9 cellular contexts compared by ENCODE assay signal in genomic region chr16:85396879-85397871, GRCh38.
DNase-seq lines count a peak whose midpoint lies in the region; ATAC-seq and TF ChIP-seq lines count a peak whose summit lies in the region.
"Had no signal": no experiment of that assay in that cellular context is flagged by ENCODE, and none has a peak within 500 bp of the region (broad histone marks: within the 10 kb centered on the region; RNA-seq: fewer than 3 reads in every experiment).

No MANE protein-coding gene starts in this region.

- H4K8ac ChIP-seq in IMR-90 (ENCODE audit: low read depth in 2 of 2, low read length in 2 of 2), result peak overlapping the region; percentile 92 to 99; a peak in 3 of 4 replicates

- POLR2A ChIA-PET in IMR-90 (lab: Charles Lee; ENCODE audit: unreplicated experiment), result interaction anchor here (1.8 kb wide), 1 partner anchor 156 kb away, joined by 4 read pairs; no protein-coding TSS in a partner anchor

- TF ChIP-seq CTCF in IMR-90 (conservative IDR thresholded peaks at IDR 0.05; ENCODE audit: low read depth, low read length) (no peak), endodermal cell (conservative IDR thresholded peaks at IDR 0.05) (peak; percentile 52), retinal pigment epithelial cell (conservative IDR thresholded peaks at IDR 0.05; ENCODE audit: low read depth, low read length) (peak; percentile 27)

- H2BK120ac ChIP-seq in IMR-90 (ENCODE audit: low read depth, low read length), result peak overlapping the region; percentile 98

- peak overlapping the region; percentile 100 for H4K91ac ChIP-seq in IMR-90 (ENCODE audit: insufficient read depth, low read depth, low read length)

- H2AK5ac ChIP-seq in IMR-90 (ENCODE audit: low read depth, low read length), result peak overlapping the region; percentile 96

- DNase-seq in NCI-H1092 treated with DMSO at 0.1 percent for 48 hours (lab: John Stamatoyannopoulos, UW) (peak; percentile 28), NCI-H1092 (lab: John Stamatoyannopoulos, UW) (no peak), IMR-90 (no peak), endodermal cell (peak; percentile 76), retinal pigment epithelial cell (ENCODE audit: low read depth) (no peak), GM03348 (ENCODE audit: low spot score) (no peak), DMS79 (lab: John Stamatoyannopoulos, UW) (no peak), cerebellum (ENCODE audit: low spot score) (no peak)

- H3K9ac ChIP-seq in IMR-90 (ENCODE audit: low read depth, low read length), result no peak overlapping the region
- no peak overlapping the region for H3K9ac ChIP-seq in endodermal cell (ENCODE audit: extremely low read depth, low read length, poor library complexity, severe bottlenecking)

- H4K20me1 ChIP-seq in IMR-90 (ENCODE audit: insufficient read depth, low read length), result peaks cover 3% of the 10 kb centered on the region; the same call in 1 of the 2 replicates

- peak overlapping the region; percentile 22 for H2BK20ac ChIP-seq in IMR-90 (ENCODE audit: low read depth, low read length)

- peak overlapping the region; percentile 96; the same call in 1 of the 3 replicates for H2BK15ac ChIP-seq in IMR-90 (ENCODE audit: low read depth, low read length)

- 96% methylated on average over 14 of the region's 25 CpGs; no CpG with 5 or more reads in 1 of the 2 experiments for WGBS in IMR-90 (ENCODE audit: extremely low coverage in 2 of 2, insufficient read length in 1 of 2), 2 experiments
- 80 to 85% methylated on average over 22 to 25 of the region's 25 CpGs for WGBS in endodermal cell (ENCODE audit: insufficient coverage in 1 of 2, insufficient read length in 1 of 2), 2 experiments

- dilution Hi-C loops in IMR-90 (cut with HindIII; ENCODE audit: low sequenced_read_pairs, unreplicated experiment), result no loop called here

- H2AFZ ChIP-seq in IMR-90 (replicated peaks; ENCODE audit: low read length, poor library complexity), result no peak overlapping the region

- no peaks in the 10 kb centered on the region for H3K36me3 Mint-ChIP-seq in endodermal cell (ENCODE audit: low read depth)

- no TSS peak for BruUV-seq in IMR-90 (replicated peaks; lab: Mats Ljungman, UMichigan)

- H3K27me3 Mint-ChIP-seq in endodermal cell (ENCODE audit: insufficient read depth), result no peaks in the 10 kb centered on the region

- H3K4me1 Mint-ChIP-seq in endodermal cell, result peaks cover 36% of the 10 kb centered on the region

- TF ChIP-seq RAD21 in IMR-90 (IDR thresholded peaks at IDR 0.05; ENCODE audit: low read length), result peak; percentile 25; the same call in 1 of the 2 replicates

- H2AK9ac ChIP-seq in IMR-90 (replicated peaks; ENCODE audit: low read depth, low read length, poor library complexity), result peak overlapping the region; percentile 99

- H3K9me3 ChIP-seq in IMR-90 (ENCODE audit: control insufficient read depth, insufficient read depth, low read length) (no peaks in the 10 kb centered on the region; the same call in 1 of the 2 replicates), endodermal cell (ENCODE audit: control insufficient read depth, low read length) (peaks cover 6% of the 10 kb centered on the region)

- no peak overlapping the region for H3K4me3 Mint-ChIP-seq in endodermal cell

- H3K9me3 Mint-ChIP-seq in endodermal cell, result no peaks in the 10 kb centered on the region

- intact Hi-C loops in IMR-90 (cut with micrococcal nuclease), result loop anchor here (10.0 kb wide), 1 partner anchor 158 kb away; no protein-coding TSS in a partner anchor

- H3K79me1 ChIP-seq in IMR-90 (ENCODE audit: low read depth in 1 of 2, low read length in 2 of 2), result peaks cover 28 to 76% of the 10 kb centered on the region in 2 experiments

- H3K4me2 ChIP-seq in IMR-90 (ENCODE audit: low read depth, low read length), result no peak overlapping the region

- H3K36me3 ChIP-seq in IMR-90 (ENCODE audit: control insufficient read depth, insufficient read depth, low read length) (no peaks in the 10 kb centered on the region), endodermal cell (ENCODE audit: control insufficient read depth, insufficient read depth, low read length) (no peaks in the 10 kb centered on the region)

- 0 out of 2 replicates have a peak overlapping the region, but pooled peaks have one; percentile 98 for H3K23ac ChIP-seq in IMR-90 (ENCODE audit: low read depth, low read length)

- no peak for TF ChIP-seq POLR2A in IMR-90 (IDR thresholded peaks at IDR 0.05; ENCODE audit: low read depth, low read length)

- peak overlapping the region; percentile 99 for H3K4ac ChIP-seq in IMR-90 (ENCODE audit: low read depth, low read length)

- peaks cover 28% of the 10 kb centered on the region for H3K4me1 ChIP-seq in IMR-90 (ENCODE audit: control insufficient read depth, insufficient read depth, low read length)
- H3K4me1 ChIP-seq in endodermal cell (ENCODE audit: control insufficient read depth, insufficient read depth, low read length), result no peaks in the 10 kb centered on the region

- no peak for ATAC-seq in IMR-90 (ENCODE audit: low read depth)

- CTCF ChIA-PET in IMR-90 (lab: Yijun Ruan, JAX), result no interaction called here

- peak overlapping the region; percentile 98 for H3K14ac ChIP-seq in IMR-90 (replicated peaks; ENCODE audit: low read depth, low read length)

- H3K4me3 ChIP-seq in IMR-90 (ENCODE audit: insufficient read depth, low read depth, low read length), result no peak overlapping the region
- H3K4me3 ChIP-seq in endodermal cell (ENCODE audit: low read length), result no peak overlapping the region
- H3K4me3 ChIP-seq in retinal pigment epithelial cell (ENCODE audit: low read length), result no peak overlapping the region

- peaks cover 22% of the 10 kb centered on the region for H3K9me1 ChIP-seq in IMR-90 (ENCODE audit: insufficient read depth, low read length)

- in situ Hi-C loops in IMR-90 (cut with MboI; ENCODE audit: low sequenced_read_pairs), result no loop called here

- no peaks in the 10 kb centered on the region for H3K27me3 ChIP-seq in IMR-90 (ENCODE audit: control insufficient read depth, insufficient read depth, low read length)
- no peaks in the 10 kb centered on the region for H3K27me3 ChIP-seq in endodermal cell (ENCODE audit: control insufficient read depth, insufficient read depth, low read length, poor library complexity, severe bottlenecking)

- H4K5ac ChIP-seq in IMR-90 (ENCODE audit: low read depth, low read length), result no peak overlapping the region

- H3K27ac ChIP-seq in IMR-90 (ENCODE audit: insufficient read depth, low read length) (peak overlapping the region; percentile 78; the same call in 1 of the 2 replicates), endodermal cell (ENCODE audit: low read depth, low read length) (no peak overlapping the region)
- H3K27ac ChIP-seq: 22Rv1 had no signal

- H3K27ac Mint-ChIP-seq in endodermal cell, result no peak overlapping the region

- H2BK5ac ChIP-seq in IMR-90 (ENCODE audit: low read depth, low read length, poor library complexity, severe bottlenecking), result no peak overlapping the region

- H3K56ac ChIP-seq in IMR-90 (ENCODE audit: extremely low read depth, insufficient read depth, low read length), result no peak overlapping the region

- no peak overlapping the region; the same call in 1 of the 2 replicates for H3K18ac ChIP-seq in IMR-90 (ENCODE audit: low read depth, low read length)

TF ChIP-seq in IMR-90, 13 proteins besides CTCF, POLR2A, EP300 and RAD21:
- TF ChIP-seq ELK1 (IDR thresholded peaks at IDR 0.05; ENCODE audit: borderline replicate concordance, low read depth, low read length), result no peak
- 0 out of 2 replicates have a peak, but pooled peaks have one; percentile 15 for TF ChIP-seq MAZ (IDR thresholded peaks at IDR 0.05; ENCODE audit: borderline replicate concordance, low read depth, low read length)
TF ChIP-seq in IMR-90: peak in this region for 1.

Comparison
In these comparisons a context has a peak if more than half of its experiments do, and no peak if none do; other contexts are left out.
1. DNase-seq: peak in NCI-H1092 treated with DMSO at 0.1 percent for 48 hours (single experiment) and endodermal cell (single experiment); none in NCI-H1092 (single experiment), IMR-90 (single experiment), retinal pigment epithelial cell (single experiment), GM03348 (single experiment), DMS79 (single experiment) and cerebellum (single experiment).